ENCODE assay signal across 12 cellular contexts in genomic region chrX:20594985-20595384, GRCh38.
DNase-seq lines count a peak whose midpoint lies in the region; ATAC-seq and TF ChIP-seq lines count a peak whose summit lies in the region.
"Had no signal": no experiment of that assay in that cellular context is flagged by ENCODE, and none has a peak within 500 bp of the region (broad histone marks: within the 10 kb centered on the region; RNA-seq: fewer than 3 reads in every experiment).

No MANE protein-coding gene starts in this region.

- H3K27ac ChIP-seq in thyroid gland, result no peak overlapping the region
- no peak overlapping the region for H3K27ac ChIP-seq in aorta (ENCODE audit: low read depth in 1 of 2, low read length in 2 of 2)
- H3K27ac ChIP-seq: spleen had no signal

- H3K36me3 ChIP-seq in thyroid gland (no peaks in the 10 kb centered on the region), aorta (ENCODE audit: control insufficient read depth in 1 of 2, insufficient read depth in 2 of 2, low read length in 1 of 2) (no peaks in the 10 kb centered on the region)
- H3K36me3 ChIP-seq: spleen had no signal

- H3K4me3 ChIP-seq in thyroid gland (replicated peaks in 1 of 3) (no peak overlapping the region), aorta (ENCODE audit: low read length in 2 of 2) (no peak overlapping the region)
- H3K4me3 ChIP-seq: spleen had no signal

- ATAC-seq in aorta (ENCODE audit: low FRiP score), result no peak
- no peak for ATAC-seq in effector memory CD8-positive, alpha-beta T cell (replicated peaks)

- H3K27me3 ChIP-seq in thyroid gland, result no peaks in the 10 kb centered on the region
- no peaks in the 10 kb centered on the region for H3K27me3 ChIP-seq in aorta (ENCODE audit: control insufficient read depth in 1 of 2, insufficient read depth in 2 of 2, low read length in 1 of 2)
- H3K27me3 ChIP-seq: spleen had no signal

- DNase-seq in Calu3 (peak; percentile 1), HuH-7 (ENCODE audit: low spot score) (peak; percentile 1), chondrocyte (ENCODE audit: low spot score) (no peak), mesothelial cell of epicardium (ENCODE audit: low spot score in 2 of 2, unreplicated experiment in 2 of 2) (no peak), thyroid gland (no peak), cerebellum (ENCODE audit: low spot score) (no peak), aorta (no peak)
- no peak for DNase-seq in effector memory CD8-positive, alpha-beta T cell
- DNase-seq: activated CD8-positive, alpha-beta T cell treated with anti-CD3 and anti-CD28 coated beads for 36 hours; KBM-7; SIG-M5; spleen had no signal

- H3K36me3 Mint-ChIP-seq in Calu3 (ENCODE audit: insufficient read depth, unreplicated experiment) (no peaks in the 10 kb centered on the region), chondrocyte (ENCODE audit: low read depth) (no peaks in the 10 kb centered on the region), mesothelial cell of epicardium (no peaks in the 10 kb centered on the region)
- no peaks in the 10 kb centered on the region for H3K36me3 Mint-ChIP-seq in effector memory CD8-positive, alpha-beta T cell (ENCODE audit: insufficient read depth)

- no peaks in the 10 kb centered on the region for H3K27me3 Mint-ChIP-seq in Calu3 (ENCODE audit: unreplicated experiment)
- no peaks in the 10 kb centered on the region for H3K27me3 Mint-ChIP-seq in chondrocyte (ENCODE audit: low read depth)
- H3K27me3 Mint-ChIP-seq in mesothelial cell of epicardium (ENCODE audit: low read depth), result no peaks in the 10 kb centered on the region
- peaks cover 0 to 14% of the 10 kb centered on the region in 2 donors for H3K27me3 Mint-ChIP-seq in effector memory CD8-positive, alpha-beta T cell

- WGBS in thyroid gland, 2 donors, result 48 to 52% methylated on average over 2 of the region's 2 CpGs
- 36 to 41% methylated on average over 2 of the region's 2 CpGs for WGBS in aorta, 2 donors

- no peaks in the 10 kb centered on the region for H3K4me1 Mint-ChIP-seq in Calu3 (ENCODE audit: low read depth, unreplicated experiment)
- peaks cover 18% of the 10 kb centered on the region for H3K4me1 Mint-ChIP-seq in chondrocyte (ENCODE audit: low read depth)
- peaks cover 13% of the 10 kb centered on the region for H3K4me1 Mint-ChIP-seq in mesothelial cell of epicardium
- no peaks in the 10 kb centered on the region for H3K4me1 Mint-ChIP-seq in effector memory CD8-positive, alpha-beta T cell (ENCODE audit: low read depth in 2 of 2)

- CTCF ChIA-PET in Calu3 (lab: Charles Lee), result no interaction called here

- H3K9me3 ChIP-seq in thyroid gland, result no peaks in the 10 kb centered on the region
- H3K9me3 ChIP-seq in aorta (ENCODE audit: control insufficient read depth, low read length), result no peaks in the 10 kb centered on the region
- H3K9me3 ChIP-seq: spleen had no signal

- intact Hi-C loops in Calu3 (cut with micrococcal nuclease; ENCODE audit: unreplicated experiment), result no loop called here
- intact Hi-C loops in thyroid gland (cut with DNase I), result no loop called here
- intact Hi-C loops in aorta (cut with DNase I), result no loop called here

- BruUV-seq in Calu3 (replicated peaks; lab: Mats Ljungman, UMichigan), result no TSS peak

- TF ChIP-seq CTCF in Calu3 (IDR thresholded peaks at IDR 0.05; ENCODE audit: unreplicated experiment), result no peak
- TF ChIP-seq CTCF in chondrocyte (IDR thresholded peaks at IDR 0.05), result peak; percentile 65
- peak; percentile 41 for TF ChIP-seq CTCF in mesothelial cell of epicardium (IDR thresholded peaks at IDR 0.05; ENCODE audit: unreplicated experiment)
- TF ChIP-seq CTCF in thyroid gland (IDR thresholded peaks at IDR 0.05), result peak in 2 of 6 experiments; percentile 12 to 18

- H3K27ac Mint-ChIP-seq in Calu3 (ENCODE audit: unreplicated experiment) (no peak overlapping the region), chondrocyte (ENCODE audit: unreplicated experiment) (no peak overlapping the region), mesothelial cell of epicardium (no peak overlapping the region)
- H3K27ac Mint-ChIP-seq in effector memory CD8-positive, alpha-beta T cell, result no peak overlapping the region

- TF ChIP-seq POLR2A in thyroid gland (IDR thresholded peaks at IDR 0.05), result no peak

- H3K4me3 Mint-ChIP-seq in Calu3 (ENCODE audit: low read depth, unreplicated experiment) (no peak overlapping the region), chondrocyte (ENCODE audit: unreplicated experiment) (no peak overlapping the region), mesothelial cell of epicardium (no peak overlapping the region)
- H3K4me3 Mint-ChIP-seq in effector memory CD8-positive, alpha-beta T cell, result no peak overlapping the region
- H3K4me3 Mint-ChIP-seq: activated CD8-positive, alpha-beta T cell treated with anti-CD3 and anti-CD28 coated beads for 36 hours had no signal

- no peaks in the 10 kb centered on the region for H3K4me1 ChIP-seq in thyroid gland
- H3K4me1 ChIP-seq in aorta (ENCODE audit: control insufficient read depth in 1 of 2, insufficient read depth in 2 of 2, low read length in 2 of 2), result no peaks in the 10 kb centered on the region
- H3K4me1 ChIP-seq: spleen had no signal

- H3K9me3 Mint-ChIP-seq in Calu3 (ENCODE audit: low read depth, unreplicated experiment) (no peaks in the 10 kb centered on the region), chondrocyte (ENCODE audit: low read depth) (peaks cover 8% of the 10 kb centered on the region), mesothelial cell of epicardium (peaks cover 7% of the 10 kb centered on the region)
- no peaks in the 10 kb centered on the region for H3K9me3 Mint-ChIP-seq in effector memory CD8-positive, alpha-beta T cell
- H3K9me3 Mint-ChIP-seq: activated CD8-positive, alpha-beta T cell treated with anti-CD3 and anti-CD28 coated beads for 36 hours had no signal

Comparison
In these comparisons a context has a peak if more than half of its experiments do, and no peak if none do; other contexts are left out.
1. DNase-seq: peak in Calu3 (single experiment) and HuH-7 (single experiment); none in chondrocyte (single experiment), mesothelial cell of epicardium (0 of 2), thyroid gland (0 of 2), cerebellum (single experiment), aorta (0 of 2) and effector memory CD8-positive, alpha-beta T cell (0 of 3).